Comparison of ENCODE assay signal across 1 cellular context in genomic region chr11:108216988-108217387, GRCh38.
TF ChIP-seq lines count a peak whose summit lies in the region.

No MANE protein-coding gene starts in this region.

TF ChIP-seq in H1, 55 proteins besides CTCF, POLR2A, EP300 and RAD21:
- no peak for TF ChIP-seq KDM4A (IDR thresholded peaks at IDR 0.05; ENCODE audit: low read depth, low read length, severe bottlenecking)
- TF ChIP-seq ASH2L (IDR thresholded peaks at IDR 0.05; ENCODE audit: low read length) = no peak
- TF ChIP-seq POLR2AphosphoS5 (IDR thresholded peaks at IDR 0.05; ENCODE audit: low read depth, low read length) = peak; percentile 47; the same call in 1 of the 2 replicates
